Comparison of ENCODE assay signal across 9 cellular contexts in genomic region chr13:49635599-49636433, GRCh38. TPM values are rescaled to one million over a fixed set of nuclear protein-coding genes. Genes with fewer than 3 reads are reported as not detected.
DNase-seq lines count a peak whose midpoint lies in the region; ATAC-seq and TF ChIP-seq lines count a peak whose summit lies in the region.
"Had no signal": no experiment of that assay in that cellular context is flagged by ENCODE, and none has a peak within 500 bp of the region (broad histone marks: within the 10 kb centered on the region; RNA-seq: fewer than 3 reads in every experiment).

No MANE protein-coding gene starts in this region.

- no peaks in the 10 kb centered on the region for H3K27me3 Mint-ChIP-seq in activated T-cell treated with anti-CD3 and anti-CD28 coated beads, Interleukin-2, amount 50 U/mL, for 4 hours (ENCODE audit: low read depth)

- H3K4me1 Mint-ChIP-seq in activated T-cell treated with anti-CD3 and anti-CD28 coated beads, Interleukin-2, amount 50 U/mL, for 4 hours (ENCODE audit: low read depth): peaks cover 20% of the 10 kb centered on the region

- H3K9me3 Mint-ChIP-seq in activated T-cell treated with anti-CD3 and anti-CD28 coated beads, Interleukin-2, amount 50 U/mL, for 4 hours: no peaks in the 10 kb centered on the region

- no peak for TF ChIP-seq POLR2A in vagina (IDR thresholded peaks at IDR 0.05)

- ATAC-seq in HG02798 (IDR thresholded peaks at IDR 0.05; ENCODE audit: poor library complexity, unreplicated experiment): peak; percentile 79
- peak; percentile 76 to 78 for ATAC-seq in activated T-cell treated with anti-CD3 and anti-CD28 coated beads, Interleukin-2, amount 50 U/mL, for 4 hours
- ATAC-seq: HCT116 had no signal

- H3K36me3 ChIP-seq in vagina: no peaks in the 10 kb centered on the region

- peak overlapping the region; percentile 52 for H3K4me3 Mint-ChIP-seq in activated T-cell treated with anti-CD3 and anti-CD28 coated beads, Interleukin-2, amount 50 U/mL, for 4 hours

- H3K9me3 ChIP-seq in iPS-18c (ENCODE audit: control insufficient read depth, insufficient read depth, low read length) (no peaks in the 10 kb centered on the region), vagina (no peaks in the 10 kb centered on the region)

- TF ChIP-seq CTCF in vagina (IDR thresholded peaks at IDR 0.05): no peak

- DNase-seq in EH (ENCODE audit: low read depth): peak; percentile 54
- no peak for DNase-seq in activated T-cell treated with anti-CD3 and anti-CD28 coated beads, Interleukin-2, amount 50 U/mL, for 4 hours
- no peak for DNase-seq in vagina (ENCODE audit: extremely low spot score in 2 of 2)
- no peak for DNase-seq in COLO829 (ENCODE audit: low spot score)
- no peak for DNase-seq in NCI-H2171 treated with DMSO at 0.1 percent for 48 hours (lab: John Stamatoyannopoulos, UW)
- DNase-seq in NCI-H526 (lab: John Stamatoyannopoulos, UW): no peak

- H3K27ac ChIP-seq in vagina: no peak overlapping the region

- intact Hi-C loops in vagina (cut with DNase I): no loop called here

- H3K27me3 ChIP-seq in vagina: no peaks in the 10 kb centered on the region

- H3K4me3 ChIP-seq in iPS-18c (ENCODE audit: insufficient read depth, low read depth, low read length) (peak overlapping the region; percentile 26), vagina (peak overlapping the region; percentile 21 to 35)

- H3K4me1 ChIP-seq in vagina: peaks cover 4% of the 10 kb centered on the region

- no peaks in the 10 kb centered on the region for H3K36me3 Mint-ChIP-seq in activated T-cell treated with anti-CD3 and anti-CD28 coated beads, Interleukin-2, amount 50 U/mL, for 4 hours (ENCODE audit: insufficient read depth)

RNA-seq across cellular contexts. Expression of gene ARL11, which starts 7.5 kb away (rescaled TPM):
- under 1 TPM; 0.10 to 0.30 (median 0.18) TPM for total RNA-seq in activated T-cell treated with anti-CD3 and anti-CD28 coated beads, Interleukin-2, amount 50 U/mL, for 4 hours
- 0.98 TPM for total RNA-seq in vagina

RNA-seq across cellular contexts. Expression of gene RCBTB1, which starts 50.5 kb away (rescaled TPM):
- total RNA-seq in activated T-cell treated with anti-CD3 and anti-CD28 coated beads, Interleukin-2, amount 50 U/mL, for 4 hours: 10 to 100 TPM; 11.6 to 14.0 (median 11.9) TPM
- 10.1 TPM for total RNA-seq in vagina

RNA-seq across cellular contexts. Expression of gene EBPL, which starts 55.5 kb away (rescaled TPM):
- total RNA-seq in activated T-cell treated with anti-CD3 and anti-CD28 coated beads, Interleukin-2, amount 50 U/mL, for 4 hours: 10 to 100 TPM; 36.5 to 59.1 (median 53.4) TPM
- total RNA-seq in vagina: 90.8 TPM
